14 cellular contexts compared by ENCODE assay signal in genomic region chr19:4807188-4807587, GRCh38.
DNase-seq lines count a peak whose midpoint lies in the region; ATAC-seq lines count a peak whose summit lies in the region.
"Had no signal": no experiment of that assay in that cellular context is flagged by ENCODE, and none has a peak within 500 bp of the region (broad histone marks: within the 10 kb centered on the region; RNA-seq: fewer than 3 reads in every experiment).

No MANE protein-coding gene starts in this region.

- ATAC-seq in GM18870 (IDR thresholded peaks at IDR 0.05; ENCODE audit: unreplicated experiment): no peak
- ATAC-seq: activated naive CD8-positive, alpha-beta T cell treated with anti-CD3 and anti-CD28 coated beads, Interleukin-2, amount 50 U/mL, for 24 hours had no signal

- peak; percentile 68 for DNase-seq in SIG-M5 treated with dmso at 0.1 percent for 504 hours (lab: John Stamatoyannopoulos, UW; ENCODE audit: unreplicated experiment)
- no peak for DNase-seq in SIG-M5 (lab: John Stamatoyannopoulos, UW)
- peak; percentile 82 for DNase-seq in RPMI8226
- peak; percentile 37 for DNase-seq in kidney tubule cell (ENCODE audit: low spot score)
- peak in 27 of 49 donors; percentile 9 to 79 (median 40) for DNase-seq in substantia nigra (lab: John Stamatoyannopoulos, UW)
- DNase-seq in activated CD8-positive, alpha-beta memory T cell treated with anti-CD3 and anti-CD28 coated beads for 24 hours: no peak
- DNase-seq in COR-L47 (lab: John Stamatoyannopoulos, UW): no peak
- DNase-seq: activated naive CD8-positive, alpha-beta T cell treated with anti-CD3 and anti-CD28 coated beads, Interleukin-2, amount 50 U/mL, for 24 hours; erythroblast; NCI-H524 treated with DMSO at 0.1 percent for 48 hours; WERI-Rb-1 had no signal

- H3K27ac ChIP-seq in substantia nigra (ENCODE audit: low read depth, low read length, poor library complexity, severe bottlenecking): peak overlapping the region; percentile 53
- H3K27ac ChIP-seq: 22Rv1, SJSA1, WERI-Rb-1 had no signal

Comparison
In these comparisons a context has a peak if more than half of its experiments do, and no peak if none do; other contexts are left out.
1. DNase-seq: peak in SIG-M5 treated with dmso at 0.1 percent for 504 hours (single experiment), RPMI8226 (single experiment), kidney tubule cell (single experiment) and substantia nigra (27 of 49); none in SIG-M5 (single experiment), activated CD8-positive, alpha-beta memory T cell treated with anti-CD3 and anti-CD28 coated beads for 24 hours (single experiment) and COR-L47 (single experiment).